ENCODE assay signal across 8 cellular contexts in genomic region chr19:48290923-48291700, GRCh38. TPM values are rescaled to one million over a fixed set of nuclear protein-coding genes. Genes with fewer than 3 reads are reported as not detected.
A peak's percentile ranks its signal among the peaks of the same experiment; 100 is the strongest.
DNase-seq lines count a peak whose midpoint lies in the region; ATAC-seq, FAIRE-seq and TF ChIP-seq lines count a peak whose summit lies in the region.

No MANE protein-coding gene starts in this region.

- peak overlapping the region; percentile 68 for H3K4me3 Mint-ChIP-seq in activated naive CD8-positive, alpha-beta T cell treated with anti-CD3 and anti-CD28 coated beads, Interleukin-2, amount 50 U/mL, for 24 hours

- H3K9me3 Mint-ChIP-seq in activated naive CD8-positive, alpha-beta T cell treated with anti-CD3 and anti-CD28 coated beads, Interleukin-2, amount 50 U/mL, for 24 hours, result peaks cover 8% of the 10 kb centered on the region

- no peaks in the 10 kb centered on the region for H3K36me3 ChIP-seq in Loucy (ENCODE audit: insufficient read depth, low read length)
- H3K36me3 ChIP-seq in heart left ventricle, result peaks cover 0 to 9% (median 1%) of the 10 kb centered on the region in 9 donors
- H3K36me3 ChIP-seq in pancreas, result no peaks in the 10 kb centered on the region
- peaks cover 0 to 3% (median 0%) of the 10 kb centered on the region in 4 donors for H3K36me3 ChIP-seq in upper lobe of left lung

- H3K27ac Mint-ChIP-seq in activated naive CD8-positive, alpha-beta T cell treated with anti-CD3 and anti-CD28 coated beads, Interleukin-2, amount 50 U/mL, for 24 hours, result no peak overlapping the region

- peak; percentile 65 for ATAC-seq in activated naive CD8-positive, alpha-beta T cell treated with anti-CD3 and anti-CD28 coated beads, Interleukin-2, amount 50 U/mL, for 24 hours
- ATAC-seq in heart left ventricle, result peak; percentile 63 to 94 (median 88)
- ATAC-seq in pancreas, result peak; percentile 92 to 97 (median 94)
- ATAC-seq in upper lobe of left lung (ENCODE audit: low FRiP score in 2 of 2), result peak; percentile 87 to 95
- ATAC-seq in HG03039 (IDR thresholded peaks at IDR 0.05; ENCODE audit: unreplicated experiment), result no peak

- H2AFZ ChIP-seq in Loucy (ENCODE audit: low read length), result peak overlapping the region; percentile 88

- peaks cover 7% of the 10 kb centered on the region for H3K36me3 Mint-ChIP-seq in activated naive CD8-positive, alpha-beta T cell treated with anti-CD3 and anti-CD28 coated beads, Interleukin-2, amount 50 U/mL, for 24 hours (ENCODE audit: low read depth)

- no peaks in the 10 kb centered on the region for H3K79me2 ChIP-seq in Loucy (ENCODE audit: insufficient read depth, low read length)

- no peaks in the 10 kb centered on the region for H3K9me3 ChIP-seq in Loucy (ENCODE audit: insufficient read depth, low read depth, low read length)
- peaks cover 0 to 11% (median 6%) of the 10 kb centered on the region in 12 donors for H3K9me3 ChIP-seq in heart left ventricle
- H3K9me3 ChIP-seq in pancreas, result no peaks in the 10 kb centered on the region
- H3K9me3 ChIP-seq in upper lobe of left lung, result peaks cover 0 to 4% (median 0%) of the 10 kb centered on the region in 4 donors

- H3K9me2 ChIP-seq in Loucy (replicated peaks; ENCODE audit: low read depth, low read length), result no peaks in the 10 kb centered on the region

- intact Hi-C loops in heart left ventricle (cut with DNase I) (loop anchor here in 9 of 10 donors (1.0 to 2.0 kb wide), 5 partner anchors 20 to 42 kb away; partner anchors contain the start of gene ZNF114 (in 3 of the 9)), pancreas (cut with DNase I) (no loop called here)

- DNase-seq in EH (ENCODE audit: low read depth) (peak; percentile 83), T follicular helper cell (ENCODE audit: low read depth) (peak; percentile 42), heart left ventricle (peak; percentile 76 to 89 (median 80)), pancreas (peak; percentile 46 to 94 (median 82)), upper lobe of left lung (peak; percentile 76 to 97)
- DNase-seq in activated naive CD8-positive, alpha-beta T cell treated with anti-CD3 and anti-CD28 coated beads, Interleukin-2, amount 50 U/mL, for 24 hours, result peak; percentile 73

- H3K27ac ChIP-seq in heart left ventricle, result peak overlapping the region in 3 of 12 donors; percentile 4 to 51 (median 41)
- H3K27ac ChIP-seq in pancreas, result no peak overlapping the region
- H3K27ac ChIP-seq in upper lobe of left lung, result no peak overlapping the region

- TF ChIP-seq POLR2A in heart left ventricle (IDR thresholded peaks at IDR 0.05), result peak in 1 of 2 donors; percentile 22
- no peak for TF ChIP-seq POLR2A in upper lobe of left lung (IDR thresholded peaks at IDR 0.05)

- no peak for FAIRE-seq in pancreas (lab: Jason Lieb, UNC)

- H3K4me3 ChIP-seq in Loucy (ENCODE audit: low read length, poor library complexity, severe bottlenecking) (peak overlapping the region; percentile 50), heart left ventricle (peak overlapping the region; percentile 31 to 59 (median 48)), pancreas (peak overlapping the region in 2 of 4 donors; percentile 34 to 49), upper lobe of left lung (peak overlapping the region; percentile 22 to 46 (median 30))

- peaks cover 3% of the 10 kb centered on the region for H3K4me1 ChIP-seq in Loucy (ENCODE audit: insufficient read depth, low read length, poor library complexity, severe bottlenecking)
- H3K4me1 ChIP-seq in heart left ventricle, result peaks cover 0 to 15% (median 10%) of the 10 kb centered on the region in 12 donors
- peaks cover 0 to 4% (median 4%) of the 10 kb centered on the region in 3 donors for H3K4me1 ChIP-seq in pancreas
- peaks cover 6 to 13% (median 11%) of the 10 kb centered on the region in 4 donors for H3K4me1 ChIP-seq in upper lobe of left lung

- H3K27me3 ChIP-seq in Loucy (ENCODE audit: insufficient read depth, low read length, poor library complexity, severe bottlenecking), result no peaks in the 10 kb centered on the region
- H3K27me3 ChIP-seq in heart left ventricle, result peaks cover 0 to 3% (median 0%) of the 10 kb centered on the region in 9 donors
- no peaks in the 10 kb centered on the region for H3K27me3 ChIP-seq in pancreas
- no peaks in the 10 kb centered on the region for H3K27me3 ChIP-seq in upper lobe of left lung

- TF ChIP-seq EP300 in upper lobe of left lung (IDR thresholded peaks at IDR 0.05), result no peak

- TF ChIP-seq CTCF in Loucy (conservative IDR thresholded peaks at IDR 0.05; ENCODE audit: low read length), result peak; percentile 96
- TF ChIP-seq CTCF in heart left ventricle (IDR thresholded peaks at IDR 0.05), result peak; percentile 94 to 99 (median 97)
- peak; percentile 93 to 97 (median 94) for TF ChIP-seq CTCF in pancreas (IDR thresholded peaks at IDR 0.05)
- TF ChIP-seq CTCF in upper lobe of left lung (IDR thresholded peaks at IDR 0.05), result peak; percentile 87 to 96 (median 94)

- peaks cover 5% of the 10 kb centered on the region for H3K27me3 Mint-ChIP-seq in activated naive CD8-positive, alpha-beta T cell treated with anti-CD3 and anti-CD28 coated beads, Interleukin-2, amount 50 U/mL, for 24 hours

- H3K4me1 Mint-ChIP-seq in activated naive CD8-positive, alpha-beta T cell treated with anti-CD3 and anti-CD28 coated beads, Interleukin-2, amount 50 U/mL, for 24 hours, result peaks cover 7% of the 10 kb centered on the region

- H3F3A ChIP-seq in Loucy (ENCODE audit: low read depth), result no peaks in the 10 kb centered on the region

- H4K20me1 ChIP-seq in Loucy (ENCODE audit: insufficient read depth, low read length, poor library complexity, severe bottlenecking), result no peaks in the 10 kb centered on the region

- 4 to 8% (median 4%) methylated on average over 27 to 46 of the region's 46 CpGs for WGBS in heart left ventricle, 4 donors
- 4% methylated on average over 46 of the region's 46 CpGs for WGBS in pancreas, 2 donors
- 6 to 8% methylated on average over 29 to 32 of the region's 46 CpGs for WGBS in upper lobe of left lung, 2 donors

- H3K9ac ChIP-seq in Loucy (ENCODE audit: low read depth, low read length, poor library complexity, severe bottlenecking), result no peak overlapping the region

- peak overlapping the region; percentile 62 for H3K4me2 ChIP-seq in Loucy (ENCODE audit: low read depth, low read length, poor library complexity, severe bottlenecking)

RNA-seq across cellular contexts. Expression of gene ZNF114, which starts 21.2 kb away (rescaled TPM):
- total RNA-seq in heart left ventricle (1 to 10 TPM in 1 of 9 donors, under 1 TPM in 6, not detected in 2; 0.16 to 1.5 (median 0.32) TPM), pancreas (1 to 10 TPM in 3 of 6 donors, under 1 TPM in 3; 0.16 to 2.0 (median 0.94) TPM), upper lobe of left lung (1 to 10 TPM; 1.0 to 4.5 (median 1.2) TPM)
- polyA plus RNA-seq in heart left ventricle (1 to 10 TPM in 1 of 2 donors, under 1 TPM in 1; 0.19 to 1.0 TPM), pancreas (under 1 TPM; 0.30 to 0.70 TPM)

RNA-seq across cellular contexts. Expression of gene EMP3, which starts 34.2 kb away (rescaled TPM):
- total RNA-seq in heart left ventricle, result 100 to 1,000 TPM in 1 of 9 donors, 10 to 100 TPM in 8; 17.7 to 105 (median 57.8) TPM
- 10 to 100 TPM; 60.5 to 91.9 TPM for polyA plus RNA-seq in heart left ventricle
- total RNA-seq in pancreas, result 10 to 100 TPM in 2 of 6 donors, 1 to 10 TPM in 4; 2.5 to 14.9 (median 6.4) TPM
- 10 to 100 TPM; 17.6 to 23.8 TPM for polyA plus RNA-seq in pancreas
- 100 to 1,000 TPM in 2 of 6 donors, 10 to 100 TPM in 4; 38.8 to 173 (median 75.1) TPM for total RNA-seq in upper lobe of left lung

RNA-seq across cellular contexts. Expression of gene CARD8, which starts 35.4 kb away (rescaled TPM):
- total RNA-seq in heart left ventricle, result 10 to 100 TPM; 18.3 to 49.0 (median 28.8) TPM
- polyA plus RNA-seq in heart left ventricle, result 10 to 100 TPM; 22.6 to 23.1 TPM
- total RNA-seq in pancreas, result 10 to 100 TPM in 5 of 6 donors, 1 to 10 TPM in 1; 8.6 to 26.0 (median 15.1) TPM
- 10 to 100 TPM; 19.4 to 19.8 TPM for polyA plus RNA-seq in pancreas
- total RNA-seq in upper lobe of left lung, result 100 to 1,000 TPM in 1 of 6 donors, 10 to 100 TPM in 5; 35.1 to 138 (median 77.8) TPM

Comparison
In these comparisons a context has a peak if more than half of its experiments do, and no peak if none do; other contexts are left out.
1. intact Hi-C loops: an anchor here in heart left ventricle (1.0 to 2.0 kb wide); none called in pancreas.